Comparison of ENCODE assay signal across 33 cellular contexts in genomic region chr20:17529586-17529985, GRCh38.
"Had no signal": no experiment of that assay in that cellular context is flagged by ENCODE, and none has a peak within 500 bp of the region (broad histone marks: within the 10 kb centered on the region; RNA-seq: fewer than 3 reads in every experiment).

No MANE protein-coding gene starts in this region.

- H3K9ac ChIP-seq: SK-N-SH had no signal

- ATAC-seq: activated CD8-positive, alpha-beta T cell treated with anti-CD3 and anti-CD28 coated beads for 36 hours; activated naive CD4-positive, alpha-beta T cell treated with anti-CD3 and anti-CD28 coated beads, Interleukin-2, amount 50 U/mL, for 72 hours; activated T-cell treated with anti-CD3 and anti-CD28 coated beads, Interleukin-2, amount 50 U/mL, for 72 hours; body of pancreas; PC-3; T-cell had no signal

- H3K27ac Mint-ChIP-seq: activated naive CD4-positive, alpha-beta T cell treated with anti-CD3 and anti-CD28 coated beads for 36 hours; activated naive CD4-positive, alpha-beta T cell treated with anti-CD3 and anti-CD28 coated beads, Interleukin-2, amount 50 U/mL, for 72 hours; activated T-cell treated with anti-CD3 and anti-CD28 coated beads, Interleukin-2, amount 50 U/mL, for 72 hours; T-cell had no signal

- DNase-seq: activated CD4-positive, alpha-beta T cell treated with anti-CD3 and anti-CD28 coated beads, Interleukin-2, amount 10 ng/mL, durations not matched to agents 24 days and 14 days; activated CD4-positive, alpha-beta T cell treated with anti-CD3 and anti-CD28 coated beads, Interleukin-2, amount 50 U/mL, for 4 hours; activated CD4-positive, CD25-positive, alpha-beta regulatory T cell; activated CD8-positive, alpha-beta T cell treated with anti-CD3 and anti-CD28 coated beads for 36 hours; activated gamma-delta T cell treated with Interleukin-2 at 50 U/mL for 16 hours; activated naive CD4-positive, alpha-beta T cell treated with anti-CD3 and anti-CD28 coated beads for 36 hours; activated T-cell treated with anti-CD3 and anti-CD28 coated beads, Interleukin-2, amount 50 U/mL, for 1 hour; activated T-cell treated with anti-CD3 and anti-CD28 coated beads, Interleukin-2, amount 50 U/mL, for 72 hours; adrenal gland; body of pancreas; Kasumi-1; KG1; MG63; MV-4-11; NCI-H1092; NCI-H1436 treated with DMSO at 0.1 percent for 48 hours; NCI-H1694 treated with DMSO at 0.1 percent for 48 hours; NCI-H2029 treated with DMSO at 0.1 percent for 48 hours; NCI-H2107; NCI-H2171; NCI-H524; Peyer's patch; RPMI8226; SHP77 treated with DMSO at 0.1 percent for 48 hours; SK-N-SH; T-cell; T1000; WERI-Rb-1 had no signal

- H3K27ac ChIP-seq: adrenal gland, breast epithelium, Peyer's patch, SJSA1, WERI-Rb-1 had no signal

- H3K4me3 ChIP-seq: adrenal gland, body of pancreas, breast epithelium, MG63, Peyer's patch, SJSA1 had no signal

- H3K36me3 ChIP-seq: adrenal gland, breast epithelium, MG63, Peyer's patch, SJSA1, WERI-Rb-1 had no signal

- H3K36me3 Mint-ChIP-seq: activated naive CD4-positive, alpha-beta T cell treated with anti-CD3 and anti-CD28 coated beads, Interleukin-2, amount 50 U/mL, for 72 hours; T-cell had no signal

- H3K9me3 ChIP-seq: adrenal gland, body of pancreas, breast epithelium, MG63, Peyer's patch, SJSA1, SK-N-SH had no signal

- FAIRE-seq: astrocyte had no signal

- H3K4me2 ChIP-seq: SK-N-SH had no signal

- H3K4me1 ChIP-seq: breast epithelium had no signal

- H3K27me3 ChIP-seq: adrenal gland, body of pancreas, breast epithelium, MG63, Peyer's patch, SJSA1 had no signal

- H3K9me3 Mint-ChIP-seq: activated CD4-positive, alpha-beta T cell treated with anti-CD3 and anti-CD28 coated beads, Interleukin-2, amount 10 ng/mL, durations not matched to agents 24 days and 14 days; activated CD8-positive, alpha-beta T cell treated with anti-CD3 and anti-CD28 coated beads for 36 hours; activated naive CD4-positive, alpha-beta T cell treated with anti-CD3 and anti-CD28 coated beads for 36 hours; activated naive CD4-positive, alpha-beta T cell treated with anti-CD3 and anti-CD28 coated beads, Interleukin-2, amount 50 U/mL, for 72 hours; activated T-cell treated with anti-CD3 and anti-CD28 coated beads, Interleukin-2, amount 50 U/mL, for 72 hours; T-cell had no signal
